ENCODE assay signal across 20 cellular contexts in genomic region chr7:12102527-12102926, GRCh38.
DNase-seq lines count a peak whose midpoint lies in the region; ATAC-seq, FAIRE-seq and TF ChIP-seq lines count a peak whose summit lies in the region.
"Had no signal": no experiment of that assay in that cellular context is flagged by ENCODE, and none has a peak within 500 bp of the region (broad histone marks: within the 10 kb centered on the region; RNA-seq: fewer than 3 reads in every experiment).

No MANE protein-coding gene starts in this region.

- POLR2A ChIA-PET in HCT116 (lab: Charles Lee) = no interaction called here

- ATAC-seq in HCT116 (no peak), pancreas (no peak)
- ATAC-seq: GM12878, GM23338 had no signal

- H3K4me3 ChIP-seq in HCT116 (replicated peaks in 1 of 2; ENCODE audit: low read depth in 1 of 2, low read length in 2 of 2) (no peak overlapping the region), pancreas (no peak overlapping the region)
- H3K4me3 ChIP-seq: BLaER1, GM12878, GM23338, HAP-1 had no signal

- H3K27me3 ChIP-seq in HCT116 (ENCODE audit: insufficient read depth, low read length) (no peaks in the 10 kb centered on the region), pancreas (no peaks in the 10 kb centered on the region)
- H3K27me3 ChIP-seq: BLaER1 had no signal

- no peaks in the 10 kb centered on the region for H3K27me3 Mint-ChIP-seq in nephron progenitor cell (ENCODE audit: low read depth, poor library complexity)

- peak overlapping the region; percentile 91 for H3K27ac Mint-ChIP-seq in nephron progenitor cell
- H3K27ac Mint-ChIP-seq: B cell; CD14-positive monocyte; CD4-positive, alpha-beta T cell; CD8-positive, alpha-beta memory T cell; GM23338 had no signal

- FAIRE-seq in endometrium (lab: Jason Lieb, UNC) = peak; percentile 26
- no peak for FAIRE-seq in pancreas (lab: Jason Lieb, UNC)
- FAIRE-seq: D721Med, GM12878, GM18507 had no signal

- 69 to 78% methylated on average over 3 of the region's 3 CpGs for WGBS in pancreas, 2 donors

- peak overlapping the region; percentile 32 for H2AFZ ChIP-seq in HCT116 (ENCODE audit: low read depth, low read length, poor library complexity, severe bottlenecking)
- H2AFZ ChIP-seq: GM23338 had no signal

- no peak overlapping the region for H3K4me3 Mint-ChIP-seq in nephron progenitor cell
- H3K4me3 Mint-ChIP-seq: B cell; CD14-positive monocyte; CD4-positive, alpha-beta T cell; CD8-positive, alpha-beta memory T cell; GM23338 had no signal

- TF ChIP-seq RAD21 in HCT116 (IDR thresholded peaks at IDR 0.05; ENCODE audit: low read depth) = no peak

- peaks cover 21% of the 10 kb centered on the region for H3K4me1 Mint-ChIP-seq in nephron progenitor cell
- H3K4me1 Mint-ChIP-seq: B cell; CD14-positive monocyte; CD8-positive, alpha-beta memory T cell; GM23338 had no signal

- H3K9me3 ChIP-seq in HCT116 (ENCODE audit: control insufficient read depth in 1 of 2, insufficient read depth in 1 of 2, low read depth in 1 of 2, low read length in 2 of 2) (no peaks in the 10 kb centered on the region), pancreas (no peaks in the 10 kb centered on the region)
- H3K9me3 ChIP-seq: BLaER1 had no signal

- peaks cover 5% of the 10 kb centered on the region for H3K36me3 Mint-ChIP-seq in nephron progenitor cell (ENCODE audit: low read depth)
- H3K36me3 Mint-ChIP-seq: CD14-positive monocyte had no signal

- no peaks in the 10 kb centered on the region for H3K79me2 ChIP-seq in HCT116 (ENCODE audit: insufficient read depth, low read length)

- H3K27ac ChIP-seq in HCT116 (ENCODE audit: low read depth, low read length) = no peak overlapping the region
- H3K27ac ChIP-seq in pancreas = no peak overlapping the region
- H3K27ac ChIP-seq: BLaER1 had no signal

- in situ Hi-C loops in GM13977 (cut with MboI; ENCODE audit: low pct_unique_long_range_greater_than_20kb, low sequenced_read_pairs, unreplicated experiment) = no loop called here

- no peak for TF ChIP-seq POLR2A in HCT116 (IDR thresholded peaks at IDR 0.05; ENCODE audit: borderline replicate concordance, extremely low read depth, insufficient read depth, insufficient read length)

- H3K9ac ChIP-seq in HCT116 (ENCODE audit: low read length) = no peak overlapping the region
- H3K9ac ChIP-seq: BLaER1 had no signal

- DNase-seq in HCT116 (ENCODE audit: low read depth, low spot score) = no peak
- DNase-seq in nephron progenitor cell = no peak
- no peak for DNase-seq in pancreas
- no peak for DNase-seq in C1 segment of cervical spinal cord (lab: John Stamatoyannopoulos, UW)
- no peak for DNase-seq in GM13977 (ENCODE audit: low spot score)
- DNase-seq: CD4-positive, alpha-beta T cell; CD8-positive, alpha-beta memory T cell; DMS 273 treated with DMSO at 0.1 percent for 48 hours; DMS79; EL; GDM1 had no signal

- no peaks in the 10 kb centered on the region for H3K36me3 ChIP-seq in HCT116 (ENCODE audit: control insufficient read depth in 1 of 2, insufficient read depth in 2 of 2, low read length in 2 of 2)
- H3K36me3 ChIP-seq in pancreas = no peaks in the 10 kb centered on the region
- H3K36me3 ChIP-seq: BLaER1, HAP-1 had no signal

- H4K20me1 ChIP-seq in HCT116 (ENCODE audit: insufficient read depth) = no peaks in the 10 kb centered on the region
- H4K20me1 ChIP-seq: BLaER1 had no signal

- intact Hi-C loops in HCT116 (cut with micrococcal nuclease) (no loop called here), pancreas (cut with DNase I) (no loop called here)

- CTCF ChIA-PET in HCT116 (lab: Charles Lee) = no interaction called here

- H3K4me2 ChIP-seq in HCT116 (ENCODE audit: low read length) = no peak overlapping the region
- H3K4me2 ChIP-seq: BLaER1, GM23338 had no signal

- no TSS peak for BruUV-seq in HCT116 (replicated peaks; lab: Mats Ljungman, UMichigan)

- H3K9me2 ChIP-seq in HCT116 (ENCODE audit: insufficient read depth) = no peaks in the 10 kb centered on the region

- peaks cover 20% of the 10 kb centered on the region for H3K9me3 Mint-ChIP-seq in nephron progenitor cell

- no peaks in the 10 kb centered on the region for H3K4me1 ChIP-seq in HCT116 (ENCODE audit: control insufficient read depth in 1 of 2, insufficient read depth in 2 of 2, low read length in 2 of 2)
- H3K4me1 ChIP-seq in pancreas = no peaks in the 10 kb centered on the region
- H3K4me1 ChIP-seq: BLaER1 had no signal

- RAD21 ChIA-PET in HCT116 (lab: Charles Lee; ENCODE audit: low non-redundant PET in 1 of 2, low total read pairs in 2 of 2, uncharacterized antibody in 2 of 2, unreplicated experiment in 2 of 2) = no interaction called here

- TF ChIP-seq CTCF in HCT116 (IDR thresholded peaks at IDR 0.05 in 2 of 3, conservative IDR thresholded peaks at IDR 0.05 in 1 of 3; ENCODE audit: borderline replicate concordance in 1 of 3, insufficient read depth in 1 of 3, low read depth in 2 of 3, low read length in 2 of 3) = no peak
- TF ChIP-seq CTCF in nephron progenitor cell (IDR thresholded peaks at IDR 0.05) = no peak
- TF ChIP-seq CTCF in pancreas (IDR thresholded peaks at IDR 0.05) = no peak
- no peak for TF ChIP-seq CTCF in GM13977 (IDR thresholded peaks at IDR 0.05; ENCODE audit: extremely low read depth, insufficient read depth, missing control alignments)

TF ChIP-seq in HCT116, 20 proteins besides CTCF, POLR2A, EP300 and RAD21:
- TF ChIP-seq TCF7L2 (IDR thresholded peaks at IDR 0.05; ENCODE audit: borderline replicate concordance, extremely low read depth, insufficient read depth, insufficient read length) = no peak
- TF ChIP-seq EGR1 (IDR thresholded peaks at IDR 0.05; ENCODE audit: low read depth) = no peak
- no peak for TF ChIP-seq ELF1 (IDR thresholded peaks at IDR 0.05; ENCODE audit: borderline replicate concordance, low read depth)
- no peak for TF ChIP-seq CEBPB (IDR thresholded peaks at IDR 0.05; ENCODE audit: low read depth)
- TF ChIP-seq ZNF274 (IDR thresholded peaks at IDR 0.05; ENCODE audit: low read depth, low read length) = no peak
- no peak for TF ChIP-seq EZH2 (IDR thresholded peaks at IDR 0.05)
- TF ChIP-seq FOSL1 (IDR thresholded peaks at IDR 0.05; ENCODE audit: low read depth) = no peak
- TF ChIP-seq ATF3 (IDR thresholded peaks at IDR 0.05) = no peak
- no peak for TF ChIP-seq EZH2phosphoT487 (IDR thresholded peaks at IDR 0.05; ENCODE audit: borderline replicate concordance)
- TF ChIP-seq SP1 (IDR thresholded peaks at IDR 0.05; ENCODE audit: low read depth) = no peak
- no peak for TF ChIP-seq YY1 (IDR thresholded peaks at IDR 0.05; ENCODE audit: extremely low read depth, insufficient replicate concordance, low read depth, low read length)
- no peak for TF ChIP-seq REST (IDR thresholded peaks at IDR 0.05; ENCODE audit: low read depth)
- TF ChIP-seq, protein P1, sequence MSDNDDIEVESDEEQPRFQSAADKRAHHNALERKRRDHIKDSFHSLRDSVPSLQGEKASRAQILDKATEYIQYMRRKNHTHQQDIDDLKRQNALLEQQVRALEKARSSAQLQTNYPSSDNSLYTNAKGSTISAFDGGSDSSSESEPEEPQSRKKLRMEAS (IDR thresholded peaks at IDR 0.05) = no peak
- TF ChIP-seq ZFX (IDR thresholded peaks at IDR 0.05) = no peak
- TF ChIP-seq JUND (IDR thresholded peaks at IDR 0.05) = no peak
- TF ChIP-seq SRF (IDR thresholded peaks at IDR 0.05; ENCODE audit: low read depth) = no peak
- TF ChIP-seq CBX3 (IDR thresholded peaks at IDR 0.05; ENCODE audit: low read depth) = no peak
TF ChIP-seq in HCT116: peak in this region for 0.
